In genomic region chr17:77660524-77660923, GRCh38 we compare ENCODE assay signal across 1 cellular context.
TF ChIP-seq lines count a peak whose summit lies in the region.

No MANE protein-coding gene starts in this region.

TF ChIP-seq in neural cell, 6 proteins besides CTCF, POLR2A, EP300 and RAD21 (continued from another document):
- TF ChIP-seq REST (IDR thresholded peaks at IDR 0.05; ENCODE audit: borderline replicate concordance) (no peak), POLR2AphosphoS5 (IDR thresholded peaks at IDR 0.05) (peak; percentile 53), EZH2 (IDR thresholded peaks at IDR 0.05; ENCODE audit: borderline replicate concordance, insufficient read depth, low read length, poor library complexity, severe bottlenecking) (no peak), SMC3 (conservative IDR thresholded peaks at IDR 0.05; ENCODE audit: poor library complexity) (no peak), MXI1 (conservative IDR thresholded peaks at IDR 0.05; ENCODE audit: poor library complexity, severe bottlenecking) (no peak)
